In the genomic region with DNA sequence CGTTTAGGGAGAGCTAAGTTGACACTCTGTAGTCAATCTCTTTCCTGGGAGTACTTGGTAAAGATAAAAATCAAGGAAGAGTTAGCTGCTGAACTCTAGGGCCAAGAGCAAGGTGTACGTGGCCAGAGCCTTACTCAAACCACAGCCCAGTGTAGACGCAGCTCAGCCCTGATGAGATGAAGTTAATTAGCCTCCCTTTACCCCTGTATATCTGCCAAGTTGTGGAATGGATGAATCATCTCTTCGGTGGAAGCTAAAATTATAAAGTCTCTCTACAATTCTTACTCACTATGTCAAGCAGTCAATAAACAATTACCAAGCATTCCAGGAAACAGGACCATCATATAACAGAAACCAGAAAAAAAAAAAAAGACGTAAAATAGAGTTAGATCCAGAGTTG, we compare ENCODE assay signal across 1 cellular context.
TF ChIP-seq lines count a peak whose summit lies in the region.

No MANE protein-coding gene starts in this region.

TF ChIP-seq in H1, 55 proteins besides CTCF, POLR2A, EP300 and RAD21:
- TF ChIP-seq MAX (IDR thresholded peaks at IDR 0.05): no peak
- TF ChIP-seq CREB1 (IDR thresholded peaks at IDR 0.05): no peak
- TF ChIP-seq YY1 (IDR thresholded peaks at IDR 0.05; ENCODE audit: low read depth, low read length): no peak
- no peak for TF ChIP-seq KDM5A (IDR thresholded peaks at IDR 0.05; ENCODE audit: low read length)
- TF ChIP-seq BACH1 (IDR thresholded peaks at IDR 0.05; ENCODE audit: low read length): no peak
- TF ChIP-seq GABPA (IDR thresholded peaks at IDR 0.05; ENCODE audit: borderline replicate concordance, insufficient read depth, low read length): no peak
- no peak for TF ChIP-seq SIX5 (IDR thresholded peaks at IDR 0.05; ENCODE audit: low read depth, low read length)
- TF ChIP-seq RBBP5 (IDR thresholded peaks at IDR 0.05; ENCODE audit: borderline replicate concordance, low read depth, low read length): no peak
- TF ChIP-seq BRCA1 (IDR thresholded peaks at IDR 0.05; ENCODE audit: low read depth, low read length): no peak
- TF ChIP-seq TCF12 (IDR thresholded peaks at IDR 0.05; ENCODE audit: low read depth, low read length): no peak
- no peak for TF ChIP-seq ATF2 (IDR thresholded peaks at IDR 0.05; ENCODE audit: low read length)
- no peak for TF ChIP-seq ASH2L (IDR thresholded peaks at IDR 0.05; ENCODE audit: low read length)
